Comparison of ENCODE assay signal across 2 cellular contexts in the genomic region with DNA sequence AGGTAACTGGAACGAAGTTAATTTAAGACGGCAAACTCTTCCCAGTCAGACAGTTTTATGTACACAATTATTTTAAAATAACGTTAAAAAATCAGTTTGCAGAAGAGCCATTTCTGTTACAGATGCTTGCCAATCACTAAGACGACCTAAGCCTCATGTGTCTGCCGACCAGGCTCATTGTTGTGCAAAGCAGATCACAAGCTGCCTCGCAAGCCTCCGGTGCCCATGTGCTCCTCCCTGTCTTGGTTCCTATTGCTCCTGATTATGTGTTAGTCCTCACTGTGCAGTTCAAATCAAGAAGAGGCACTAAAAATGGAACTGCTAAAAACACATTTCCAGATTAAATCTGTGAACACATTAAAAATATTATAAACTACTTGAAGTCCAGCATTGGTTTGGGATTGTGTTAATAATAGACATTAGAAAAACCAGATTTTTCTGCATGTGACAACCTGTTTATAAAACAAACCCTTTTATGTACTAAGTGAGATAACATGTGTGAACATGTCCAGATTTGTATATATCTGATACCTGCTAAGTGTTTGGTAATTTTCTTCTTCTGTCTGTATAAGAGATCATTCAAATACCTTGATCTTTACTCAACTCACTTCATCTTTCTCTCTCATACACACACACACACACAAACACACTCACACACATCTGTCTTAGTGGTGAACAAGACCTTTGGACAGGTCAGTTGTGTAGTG.
TF ChIP-seq lines count a peak whose summit lies in the region.

No MANE protein-coding gene starts in this region.

TF ChIP-seq in GM23338, 12 proteins besides CTCF, POLR2A, EP300 and RAD21 (continued from another document):
- TF ChIP-seq, protein P1, sequence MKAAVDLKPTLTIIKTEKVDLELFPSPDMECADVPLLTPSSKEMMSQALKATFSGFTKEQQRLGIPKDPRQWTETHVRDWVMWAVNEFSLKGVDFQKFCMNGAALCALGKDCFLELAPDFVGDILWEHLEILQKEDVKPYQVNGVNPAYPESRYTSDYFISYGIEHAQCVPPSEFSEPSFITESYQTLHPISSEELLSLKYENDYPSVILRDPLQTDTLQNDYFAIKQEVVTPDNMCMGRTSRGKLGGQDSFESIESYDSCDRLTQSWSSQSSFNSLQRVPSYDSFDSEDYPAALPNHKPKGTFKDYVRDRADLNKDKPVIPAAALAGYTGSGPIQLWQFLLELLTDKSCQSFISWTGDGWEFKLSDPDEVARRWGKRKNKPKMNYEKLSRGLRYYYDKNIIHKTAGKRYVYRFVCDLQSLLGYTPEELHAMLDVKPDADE (IDR thresholded peaks at IDR 0.05): no peak
- TF ChIP-seq ZNF331 (CRISPR knock-in tag; IDR thresholded peaks at IDR 0.05; ENCODE audit: low read depth) (no peak), NANOG (IDR thresholded peaks at IDR 0.05; ENCODE audit: borderline replicate concordance) (no peak), STAT1 (IDR thresholded peaks at IDR 0.05; ENCODE audit: unreplicated experiment) (no peak), CREB1 (CRISPR knock-in tag; IDR thresholded peaks at IDR 0.05; ENCODE audit: low read depth) (no peak)

TF ChIP-seq in WTC11, 78 proteins besides CTCF, POLR2A, EP300 and RAD21 (continued from another document):
- TF ChIP-seq, protein P2, sequence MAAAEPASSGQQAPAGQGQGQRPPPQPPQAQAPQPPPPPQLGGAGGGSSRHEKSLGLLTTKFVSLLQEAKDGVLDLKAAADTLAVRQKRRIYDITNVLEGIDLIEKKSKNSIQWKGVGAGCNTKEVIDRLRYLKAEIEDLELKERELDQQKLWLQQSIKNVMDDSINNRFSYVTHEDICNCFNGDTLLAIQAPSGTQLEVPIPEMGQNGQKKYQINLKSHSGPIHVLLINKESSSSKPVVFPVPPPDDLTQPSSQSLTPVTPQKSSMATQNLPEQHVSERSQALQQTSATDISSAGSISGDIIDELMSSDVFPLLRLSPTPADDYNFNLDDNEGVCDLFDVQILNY (CRISPR knock-in tag; IDR thresholded peaks at IDR 0.05): no peak
- TF ChIP-seq, protein P3, sequence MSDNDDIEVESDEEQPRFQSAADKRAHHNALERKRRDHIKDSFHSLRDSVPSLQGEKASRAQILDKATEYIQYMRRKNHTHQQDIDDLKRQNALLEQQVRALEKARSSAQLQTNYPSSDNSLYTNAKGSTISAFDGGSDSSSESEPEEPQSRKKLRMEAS (CRISPR knock-in tag; IDR thresholded peaks at IDR 0.05): peak; percentile 58; the same call in 1 of the 2 replicates
